22 cellular contexts compared by ENCODE assay signal in genomic region chr22:36079041-36079440, GRCh38. TPM values are rescaled to one million over a fixed set of nuclear protein-coding genes. Genes with fewer than 3 reads are reported as not detected.
DNase-seq lines count a peak whose midpoint lies in the region; ATAC-seq, FAIRE-seq and TF ChIP-seq lines count a peak whose summit lies in the region.
"Had no signal": no experiment of that assay in that cellular context is flagged by ENCODE, and none has a peak within 500 bp of the region (broad histone marks: within the 10 kb centered on the region; RNA-seq: fewer than 3 reads in every experiment).

No MANE protein-coding gene starts in this region.

- no peaks in the 10 kb centered on the region for H3K36me3 ChIP-seq in smooth muscle cell (ENCODE audit: low read depth)
- H3K36me3 ChIP-seq: BLaER1 had no signal

- H3F3A ChIP-seq in smooth muscle cell (ENCODE audit: low read depth), result no peaks in the 10 kb centered on the region

- no peaks in the 10 kb centered on the region for H3K9me3 ChIP-seq in smooth muscle cell (replicated peaks; ENCODE audit: low read depth)

- H3K4me3 ChIP-seq in smooth muscle cell, result no peak overlapping the region
- H3K4me3 ChIP-seq: BLaER1 had no signal

- no peaks in the 10 kb centered on the region for H3K27me3 ChIP-seq in smooth muscle cell (ENCODE audit: low read depth)
- H3K27me3 ChIP-seq: BLaER1 had no signal

- H3K79me2 ChIP-seq in smooth muscle cell (ENCODE audit: low read depth), result no peaks in the 10 kb centered on the region

- H4K20me1 ChIP-seq in smooth muscle cell (ENCODE audit: low read depth), result no peaks in the 10 kb centered on the region
- H4K20me1 ChIP-seq: BLaER1 had no signal

- H3K27ac ChIP-seq in smooth muscle cell (ENCODE audit: low read depth), result no peak overlapping the region
- H3K27ac ChIP-seq: BLaER1 had no signal

- FAIRE-seq in GM12892 (lab: Jason Lieb, UNC), result no peak
- FAIRE-seq: GM19239 had no signal

- no peak for TF ChIP-seq CTCF in smooth muscle cell (IDR thresholded peaks at IDR 0.05; ENCODE audit: borderline replicate concordance, insufficient read depth, poor library complexity, severe bottlenecking)

- TF ChIP-seq POLR2A in GM12892 (IDR thresholded peaks at IDR 0.05; ENCODE audit: low read depth, low read length), result no peak

- H3K4me2 ChIP-seq in smooth muscle cell, result no peak overlapping the region
- H3K4me2 ChIP-seq: BLaER1 had no signal

- H3K9ac ChIP-seq in smooth muscle cell (ENCODE audit: low read depth), result no peak overlapping the region
- H3K9ac ChIP-seq: BLaER1 had no signal

- no peaks in the 10 kb centered on the region for H3K4me1 ChIP-seq in smooth muscle cell (ENCODE audit: low read depth)

- no peak for ATAC-seq in HG03097 (IDR thresholded peaks at IDR 0.05; ENCODE audit: low FRiP score, unreplicated experiment)

- WGBS in smooth muscle cell (ENCODE audit: low lambda C conversion rate), result 100% methylated on average over 2 of the region's 2 CpGs

- peak; percentile 10 for DNase-seq in activated effector memory CD4-positive, alpha-beta T cell treated with anti-CD3 and anti-CD28 coated beads, Interleukin-2, amount 50 U/mL, for 16 hours
- no peak for DNase-seq in activated effector memory CD4-positive, alpha-beta T cell treated with Interleukin-2 at 50 U/mL for 16 hours
- peak; percentile 43 for DNase-seq in NCI-H1105 treated with DMSO at 0.1 percent for 48 hours (lab: John Stamatoyannopoulos, UW)
- DNase-seq in RPMI8226, result peak; percentile 26
- DNase-seq in smooth muscle cell (lab: John Stamatoyannopoulos, UW; ENCODE audit: unreplicated experiment), result no peak
- no peak for DNase-seq in GM12892 (ENCODE audit: insufficient read length)
- DNase-seq: CD4-positive, alpha-beta T cell; COR-L47; GOT3; KBM-7; MM.1S; NCI-H1048; NCI-H1436 treated with DMSO at 0.1 percent for 48 hours; NCI-H1930; NCI-H446 treated with DMSO at 0.1 percent for 48 hours; NCI-H526 treated with DMSO at 0.1 percent for 48 hours; NK-92 treated with Interleukin-12 subunit alpha and Interleukin-12 subunit beta, amount 100 ng/mL, for 24 hours; SIG-M5; T-helper 1 cell had no signal

- peak overlapping the region; percentile 1 for H2AFZ ChIP-seq in smooth muscle cell (ENCODE audit: low read depth)

RNA-seq across cellular contexts. Expression of gene RBFOX2, which starts 50.4 kb away (rescaled TPM):
- 144 and 168 TPM in 2 replicates for total RNA-seq in smooth muscle cell
- 128 and 151 TPM in 2 replicates for polyA plus RNA-seq in smooth muscle cell
- polyA plus RNA-seq in GM12892 (2012; ENCODE audit: missing spikeins), result 0.17 TPM

Comparison
In these comparisons a context has a peak if more than half of its experiments do, and no peak if none do; other contexts are left out.
1. DNase-seq: peak in activated effector memory CD4-positive, alpha-beta T cell treated with anti-CD3 and anti-CD28 coated beads, Interleukin-2, amount 50 U/mL, for 16 hours (single experiment), NCI-H1105 treated with DMSO at 0.1 percent for 48 hours (single experiment) and RPMI8226 (single experiment); none in activated effector memory CD4-positive, alpha-beta T cell treated with Interleukin-2 at 50 U/mL for 16 hours (single experiment), smooth muscle cell (single experiment) and GM12892 (single experiment).